Comparison of ENCODE assay signal across 1 cellular context in genomic region chr18:62449490-62450104, GRCh38.
TF ChIP-seq lines count a peak whose summit lies in the region.

No MANE protein-coding gene starts in this region.

TF ChIP-seq in K562, 482 proteins besides CTCF, POLR2A, EP300 and RAD21 (continued from another document):
- no peak for TF ChIP-seq L3MBTL2 (IDR thresholded peaks at IDR 0.05)
